ENCODE assay signal across 14 cellular contexts in genomic region chr19:5355076-5355475, GRCh38.
"Had no signal": no experiment of that assay in that cellular context is flagged by ENCODE, and none has a peak within 500 bp of the region (broad histone marks: within the 10 kb centered on the region; RNA-seq: fewer than 3 reads in every experiment).

No MANE protein-coding gene starts in this region.

- H3K9me3 ChIP-seq: esophagus squamous epithelium, lower lobe of right lung had no signal

- H3K27ac ChIP-seq: esophagus squamous epithelium, hepatocyte, lower lobe of right lung had no signal

- DNase-seq: activated CD4-positive, alpha-beta T cell treated with anti-CD3 and anti-CD28 coated beads, Interleukin-2, amount 10 ng/mL, durations not matched to agents 24 days and 14 days; activated CD4-positive, CD25-positive, alpha-beta regulatory T cell; activated naive CD4-positive, alpha-beta T cell; activated T-cell treated with anti-CD3 and anti-CD28 coated beads, Interleukin-2, amount 50 U/mL, for 1 hour; amniotic stem cell; effector CD8-positive, alpha-beta T cell; esophagus squamous epithelium; left colon; lower lobe of right lung; stimulated activated naive CD4-positive, alpha-beta T cell had no signal

- H2AFZ ChIP-seq: hepatocyte had no signal

- H3K4me3 ChIP-seq: esophagus squamous epithelium, hepatocyte, lower lobe of right lung had no signal

- H3K79me2 ChIP-seq: hepatocyte had no signal

- H3K4me1 ChIP-seq: esophagus squamous epithelium, lower lobe of right lung had no signal

- ATAC-seq: activated T-helper 17 cell treated with anti-CD3 and anti-CD28 coated beads, Interleukin-2, amount 50 U/mL, for 72 hours; left colon had no signal

- H3K4me2 ChIP-seq: hepatocyte had no signal

- FAIRE-seq: endothelial cell of umbilical vein, islet of Langerhans had no signal

- H3K36me3 ChIP-seq: esophagus squamous epithelium, lower lobe of right lung had no signal
